9 cellular contexts compared by ENCODE assay signal in genomic region chr12:47218191-47218654, GRCh38.
DNase-seq lines count a peak whose midpoint lies in the region; ATAC-seq and TF ChIP-seq lines count a peak whose summit lies in the region.
"Had no signal": no experiment of that assay in that cellular context is flagged by ENCODE, and none has a peak within 500 bp of the region (broad histone marks: within the 10 kb centered on the region; RNA-seq: fewer than 3 reads in every experiment).

No MANE protein-coding gene starts in this region.

- H3K4me3 ChIP-seq in rectal smooth muscle tissue (ENCODE audit: low read length) (peak overlapping the region; percentile 28), endodermal cell (ENCODE audit: low read length) (no peak overlapping the region)

- WGBS in endodermal cell (ENCODE audit: insufficient coverage in 1 of 2, insufficient read length in 1 of 2), 2 experiments: 91 to 99% methylated on average over 6 to 7 of the region's 8 CpGs

- peaks cover 36 to 48% of the 10 kb centered on the region in 2 donors for H3K36me3 Mint-ChIP-seq in activated T-cell treated with anti-CD3 and anti-CD28 coated beads, Interleukin-2, amount 50 U/mL, for 72 hours (ENCODE audit: insufficient read depth in 2 of 2)
- no peaks in the 10 kb centered on the region for H3K36me3 Mint-ChIP-seq in endodermal cell (ENCODE audit: low read depth)

- peaks cover 65% of the 10 kb centered on the region for H3K4me1 Mint-ChIP-seq in activated T-cell treated with anti-CD3 and anti-CD28 coated beads, Interleukin-2, amount 50 U/mL, for 72 hours (ENCODE audit: low read depth)
- H3K4me1 Mint-ChIP-seq in endodermal cell: peaks cover 31% of the 10 kb centered on the region

- H3K27ac ChIP-seq in rectal smooth muscle tissue (ENCODE audit: low read depth, low read length): no peak overlapping the region
- no peak overlapping the region for H3K27ac ChIP-seq in endodermal cell (ENCODE audit: low read depth, low read length)

- DNase-seq in activated T-cell treated with anti-CD3 and anti-CD28 coated beads, Interleukin-2, amount 50 U/mL, for 72 hours: peak; percentile 53 to 54
- DNase-seq in endodermal cell: no peak
- no peak for DNase-seq in cortex of kidney (lab: John Stamatoyannopoulos, UW)
- DNase-seq: NCI-H1092 had no signal

- peak; percentile 44 for ATAC-seq in GM19023 (IDR thresholded peaks at IDR 0.05; ENCODE audit: unreplicated experiment)
- ATAC-seq in HG02973 (IDR thresholded peaks at IDR 0.05; ENCODE audit: unreplicated experiment): peak; percentile 38
- peak; percentile 29 to 41 for ATAC-seq in activated T-cell treated with anti-CD3 and anti-CD28 coated beads, Interleukin-2, amount 50 U/mL, for 72 hours (replicated peaks in 1 of 2)
- ATAC-seq in HG02970 (IDR thresholded peaks at IDR 0.05; ENCODE audit: low FRiP score, unreplicated experiment): no peak
- ATAC-seq: Right ventricle myocardium inferior had no signal

- no peaks in the 10 kb centered on the region for H3K9me3 ChIP-seq in endodermal cell (ENCODE audit: control insufficient read depth, low read length)

- H3K9ac ChIP-seq in rectal smooth muscle tissue (ENCODE audit: low read length) (no peak overlapping the region), endodermal cell (ENCODE audit: extremely low read depth, low read length, poor library complexity, severe bottlenecking) (no peak overlapping the region)

- H3K4me1 ChIP-seq in rectal smooth muscle tissue (ENCODE audit: control insufficient read depth, insufficient read depth, low read length): peaks cover 4% of the 10 kb centered on the region
- no peaks in the 10 kb centered on the region for H3K4me1 ChIP-seq in endodermal cell (ENCODE audit: control insufficient read depth, insufficient read depth, low read length)

- H3K27me3 Mint-ChIP-seq in activated T-cell treated with anti-CD3 and anti-CD28 coated beads, Interleukin-2, amount 50 U/mL, for 72 hours (ENCODE audit: low read depth): no peaks in the 10 kb centered on the region
- H3K27me3 Mint-ChIP-seq in endodermal cell (ENCODE audit: insufficient read depth): no peaks in the 10 kb centered on the region

- H3K27me3 ChIP-seq in rectal smooth muscle tissue (ENCODE audit: control insufficient read depth, insufficient read depth, low read length) (no peaks in the 10 kb centered on the region), endodermal cell (ENCODE audit: control insufficient read depth, insufficient read depth, low read length, poor library complexity, severe bottlenecking) (no peaks in the 10 kb centered on the region)

- H3K4me3 Mint-ChIP-seq in activated T-cell treated with anti-CD3 and anti-CD28 coated beads, Interleukin-2, amount 50 U/mL, for 72 hours: peak overlapping the region; percentile 85 to 94
- no peak overlapping the region for H3K4me3 Mint-ChIP-seq in endodermal cell

- no peaks in the 10 kb centered on the region for H3K9me3 Mint-ChIP-seq in activated T-cell treated with anti-CD3 and anti-CD28 coated beads, Interleukin-2, amount 50 U/mL, for 72 hours
- no peaks in the 10 kb centered on the region for H3K9me3 Mint-ChIP-seq in endodermal cell

- H3K36me3 ChIP-seq in rectal smooth muscle tissue (ENCODE audit: control insufficient read depth, insufficient read depth, low read length) (no peaks in the 10 kb centered on the region), endodermal cell (ENCODE audit: control insufficient read depth, insufficient read depth, low read length) (no peaks in the 10 kb centered on the region)

- TF ChIP-seq CTCF in endodermal cell (conservative IDR thresholded peaks at IDR 0.05): no peak

- peak overlapping the region; percentile 100 for H3K27ac Mint-ChIP-seq in activated T-cell treated with anti-CD3 and anti-CD28 coated beads, Interleukin-2, amount 50 U/mL, for 72 hours
- H3K27ac Mint-ChIP-seq in endodermal cell: no peak overlapping the region

Comparison
In these comparisons a context has a peak if more than half of its experiments do, and no peak if none do; other contexts are left out.
1. DNase-seq: peak in activated T-cell treated with anti-CD3 and anti-CD28 coated beads, Interleukin-2, amount 50 U/mL, for 72 hours (2 of 2); none in endodermal cell (single experiment) and cortex of kidney (single experiment).